In genomic region chr2:6866239-6866745, GRCh38 we compare ENCODE assay signal across 1 cellular context.
TF ChIP-seq lines count a peak whose summit lies in the region.

No MANE protein-coding gene starts in this region.

TF ChIP-seq in neural cell, 6 proteins besides CTCF, POLR2A, EP300 and RAD21 (continued from another document):
- TF ChIP-seq REST (IDR thresholded peaks at IDR 0.05; ENCODE audit: borderline replicate concordance), result peak; percentile 63
